In genomic region chr21:44354001-44354405, GRCh38 we compare ENCODE assay signal across 9 cellular contexts. TPM values are rescaled to one million over a fixed set of nuclear protein-coding genes. Genes with fewer than 3 reads are reported as not detected.
DNase-seq lines count a peak whose midpoint lies in the region; ATAC-seq and TF ChIP-seq lines count a peak whose summit lies in the region.
"Had no signal": no experiment of that assay in that cellular context is flagged by ENCODE, and none has a peak within 500 bp of the region (broad histone marks: within the 10 kb centered on the region; RNA-seq: fewer than 3 reads in every experiment).

No MANE protein-coding gene starts in this region.

- H3K9me3 Mint-ChIP-seq in stimulated activated naive CD8-positive, alpha-beta T cell treated with anti-CD3 and anti-CD28 coated beads, Interleukin-15, Interleukin-2, amounts not matched to agents 100 ng/mL and 50 ng/mL, for 24 hours, result no peaks in the 10 kb centered on the region
- no peaks in the 10 kb centered on the region for H3K9me3 Mint-ChIP-seq in activated naive CD8-positive, alpha-beta T cell treated with anti-CD3 and anti-CD28 coated beads for 36 hours

- peaks cover 0 to 9% of the 10 kb centered on the region in 2 donors for H3K4me1 ChIP-seq in lung (ENCODE audit: control insufficient read depth in 2 of 2, insufficient read depth in 2 of 2, low read length in 2 of 2)
- peaks cover 17% of the 10 kb centered on the region for H3K4me1 ChIP-seq in upper lobe of right lung

- H3K9me3 ChIP-seq in lung (ENCODE audit: control insufficient read depth in 2 of 2, insufficient read depth in 1 of 2, low read length in 1 of 2), result peaks cover 0 to 4% of the 10 kb centered on the region in 2 donors
- no peaks in the 10 kb centered on the region for H3K9me3 ChIP-seq in upper lobe of right lung

- H3K27ac Mint-ChIP-seq in stimulated activated naive CD8-positive, alpha-beta T cell treated with anti-CD3 and anti-CD28 coated beads, Interleukin-15, Interleukin-2, amounts not matched to agents 100 ng/mL and 50 ng/mL, for 24 hours, result peak overlapping the region; percentile 45
- H3K27ac Mint-ChIP-seq in activated naive CD8-positive, alpha-beta T cell treated with anti-CD3 and anti-CD28 coated beads for 36 hours, result peak overlapping the region; percentile 71

- H3K36me3 Mint-ChIP-seq in stimulated activated naive CD8-positive, alpha-beta T cell treated with anti-CD3 and anti-CD28 coated beads, Interleukin-15, Interleukin-2, amounts not matched to agents 100 ng/mL and 50 ng/mL, for 24 hours (ENCODE audit: low read depth), result no peaks in the 10 kb centered on the region
- H3K36me3 Mint-ChIP-seq in activated naive CD8-positive, alpha-beta T cell treated with anti-CD3 and anti-CD28 coated beads for 36 hours, result peaks cover 4% of the 10 kb centered on the region

- H3K27ac ChIP-seq in lung (ENCODE audit: low read depth in 1 of 2, low read length in 1 of 2) (peak overlapping the region in 1 of 2 donors; percentile 80), upper lobe of right lung (peak overlapping the region; percentile 79)

- ATAC-seq in stimulated activated naive CD8-positive, alpha-beta T cell treated with anti-CD3 and anti-CD28 coated beads, Interleukin-15, Interleukin-2, amounts not matched to agents 100 U/mL and 50 U/mL, for 24 hours, result no peak
- ATAC-seq in lung (ENCODE audit: insufficient read depth, low FRiP score) (peak; percentile 28), upper lobe of right lung (peak; percentile 51)

- H3K36me3 ChIP-seq in lung (ENCODE audit: control insufficient read depth in 2 of 2, insufficient read depth in 2 of 2, low read length in 2 of 2) (no peaks in the 10 kb centered on the region), upper lobe of right lung (no peaks in the 10 kb centered on the region)

- no peak for TF ChIP-seq CTCF in lung (IDR thresholded peaks at IDR 0.05; ENCODE audit: control extremely low read depth, extremely low read depth)
- no peak for TF ChIP-seq CTCF in upper lobe of right lung (IDR thresholded peaks at IDR 0.05)

- peaks cover 4% of the 10 kb centered on the region for H3K27me3 ChIP-seq in lung (ENCODE audit: control insufficient read depth, insufficient read depth)
- peaks cover 24% of the 10 kb centered on the region for H3K27me3 ChIP-seq in upper lobe of right lung

- 25 to 54% methylated on average over 8 of the region's 8 CpGs for WGBS in lung, 2 donors

- DNase-seq in stimulated activated naive CD8-positive, alpha-beta T cell treated with anti-CD3 and anti-CD28 coated beads, Interleukin-15, Interleukin-2, amounts not matched to agents 100 U/mL and 50 U/mL, for 24 hours, result no peak
- no peak for DNase-seq in activated naive CD8-positive, alpha-beta T cell treated with anti-CD3 and anti-CD28 coated beads for 36 hours
- no peak for DNase-seq in lung (ENCODE audit: low spot score)
- peak; percentile 75 for DNase-seq in upper lobe of right lung
- DNase-seq in glomerular visceral epithelial cell (ENCODE audit: extremely low spot score), result no peak
- DNase-seq in ecto neural progenitor cell (ENCODE audit: low spot score), result no peak
- DNase-seq in foreskin melanocyte, result no peak
- DNase-seq: NCI-H446 had no signal

- peaks cover 52% of the 10 kb centered on the region for H3K4me1 Mint-ChIP-seq in stimulated activated naive CD8-positive, alpha-beta T cell treated with anti-CD3 and anti-CD28 coated beads, Interleukin-15, Interleukin-2, amounts not matched to agents 100 ng/mL and 50 ng/mL, for 24 hours (ENCODE audit: low read depth)
- H3K4me1 Mint-ChIP-seq in activated naive CD8-positive, alpha-beta T cell treated with anti-CD3 and anti-CD28 coated beads for 36 hours, result peaks cover 44% of the 10 kb centered on the region

- H3K4me3 ChIP-seq in lung (no peak overlapping the region), upper lobe of right lung (peak overlapping the region; percentile 41)

- intact Hi-C loops in upper lobe of right lung (cut with DNase I), result no loop called here

- peaks cover 7% of the 10 kb centered on the region for H3K27me3 Mint-ChIP-seq in stimulated activated naive CD8-positive, alpha-beta T cell treated with anti-CD3 and anti-CD28 coated beads, Interleukin-15, Interleukin-2, amounts not matched to agents 100 ng/mL and 50 ng/mL, for 24 hours
- H3K27me3 Mint-ChIP-seq in activated naive CD8-positive, alpha-beta T cell treated with anti-CD3 and anti-CD28 coated beads for 36 hours, result peaks cover 15% of the 10 kb centered on the region

- H3K4me3 Mint-ChIP-seq in stimulated activated naive CD8-positive, alpha-beta T cell treated with anti-CD3 and anti-CD28 coated beads, Interleukin-15, Interleukin-2, amounts not matched to agents 100 ng/mL and 50 ng/mL, for 24 hours, result peak overlapping the region; percentile 60
- peak overlapping the region; percentile 30 for H3K4me3 Mint-ChIP-seq in activated naive CD8-positive, alpha-beta T cell treated with anti-CD3 and anti-CD28 coated beads for 36 hours

RNA-seq across cellular contexts. Expression of gene TRPM2, which starts 0.6 kb away (rescaled TPM):
- total RNA-seq in activated naive CD8-positive, alpha-beta T cell treated with anti-CD3 and anti-CD28 coated beads for 36 hours, result 1 to 10 TPM; 2.9 to 3.7 TPM
- total RNA-seq in lung (10 to 100 TPM in 1 of 2 donors, 1 to 10 TPM in 1; 5.9 to 13.1 TPM), upper lobe of right lung (10.0 TPM)
- 10 to 100 TPM in 1 of 2 donors, 1 to 10 TPM in 1; 7.4 to 26.2 TPM for polyA plus RNA-seq in lung

RNA-seq across cellular contexts. Expression of gene CFAP410, which starts 14.8 kb away (rescaled TPM):
- total RNA-seq in activated naive CD8-positive, alpha-beta T cell treated with anti-CD3 and anti-CD28 coated beads for 36 hours, result 10 to 100 TPM; 14.0 to 14.8 TPM
- total RNA-seq in lung (10 to 100 TPM; 24.3 to 45.3 TPM), upper lobe of right lung (25.4 TPM)
- polyA plus RNA-seq in lung, result 10 to 100 TPM; 33.7 to 72.7 TPM

RNA-seq across cellular contexts. Expression of gene PFKL, which starts 54.1 kb away (rescaled TPM):
- 100 to 1,000 TPM; 150 to 154 TPM for total RNA-seq in activated naive CD8-positive, alpha-beta T cell treated with anti-CD3 and anti-CD28 coated beads for 36 hours
- 100 to 1,000 TPM in 1 of 2 donors, 10 to 100 TPM in 1; 99.0 to 129 TPM for total RNA-seq in lung
- 100 to 1,000 TPM in 1 of 2 donors, 10 to 100 TPM in 1; 63.4 to 106 TPM for polyA plus RNA-seq in lung
- total RNA-seq in upper lobe of right lung, result 101 TPM
